In the genomic region with DNA sequence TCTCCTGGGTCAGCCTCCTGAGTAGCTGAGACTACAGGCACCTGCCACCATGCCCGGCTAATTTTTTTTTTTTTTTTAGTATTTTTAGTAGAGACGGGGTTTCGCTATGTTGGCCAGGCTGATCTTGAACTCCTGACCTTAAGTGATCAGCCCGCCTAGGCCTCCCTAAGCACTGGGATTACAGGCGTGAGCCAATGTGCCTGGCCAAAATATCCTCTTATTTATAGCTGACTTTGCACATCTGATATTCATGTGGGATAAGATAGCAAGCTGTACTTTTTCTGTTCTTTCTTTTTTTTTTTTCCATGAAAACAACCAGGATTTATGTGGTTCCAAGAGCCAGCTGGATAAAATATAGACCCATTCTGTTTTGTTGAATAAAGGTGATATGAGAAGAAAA, we compare ENCODE assay signal across 1 cellular context.
TF ChIP-seq lines count a peak whose summit lies in the region.

No MANE protein-coding gene starts in this region.

TF ChIP-seq in GM12878, 131 proteins besides CTCF, POLR2A, EP300 and RAD21:
- TF ChIP-seq ETV6 (conservative IDR thresholded peaks at IDR 0.05 in 1 of 2, IDR thresholded peaks at IDR 0.05 in 1 of 2; ENCODE audit: borderline replicate concordance in 1 of 2, low read depth in 1 of 2) (no peak), ZNF274 (IDR thresholded peaks at IDR 0.05; ENCODE audit: insufficient read depth, insufficient read length) (no peak), IKZF1 (conservative IDR thresholded peaks at IDR 0.05) (no peak), E2F8 (IDR thresholded peaks at IDR 0.05; ENCODE audit: low read depth, partially characterized antibody) (no peak), RBBP5 (conservative IDR thresholded peaks at IDR 0.05) (no peak), SMAD1 (IDR thresholded peaks at IDR 0.05; ENCODE audit: low read depth, partially characterized antibody) (no peak), BRCA1 (IDR thresholded peaks at IDR 0.05; ENCODE audit: low read depth, low read length) (no peak), SREBF2 (IDR thresholded peaks at IDR 0.05; ENCODE audit: low read length) (no peak), CHD4 (IDR thresholded peaks at IDR 0.05) (no peak)
- TF ChIP-seq, protein P1, sequence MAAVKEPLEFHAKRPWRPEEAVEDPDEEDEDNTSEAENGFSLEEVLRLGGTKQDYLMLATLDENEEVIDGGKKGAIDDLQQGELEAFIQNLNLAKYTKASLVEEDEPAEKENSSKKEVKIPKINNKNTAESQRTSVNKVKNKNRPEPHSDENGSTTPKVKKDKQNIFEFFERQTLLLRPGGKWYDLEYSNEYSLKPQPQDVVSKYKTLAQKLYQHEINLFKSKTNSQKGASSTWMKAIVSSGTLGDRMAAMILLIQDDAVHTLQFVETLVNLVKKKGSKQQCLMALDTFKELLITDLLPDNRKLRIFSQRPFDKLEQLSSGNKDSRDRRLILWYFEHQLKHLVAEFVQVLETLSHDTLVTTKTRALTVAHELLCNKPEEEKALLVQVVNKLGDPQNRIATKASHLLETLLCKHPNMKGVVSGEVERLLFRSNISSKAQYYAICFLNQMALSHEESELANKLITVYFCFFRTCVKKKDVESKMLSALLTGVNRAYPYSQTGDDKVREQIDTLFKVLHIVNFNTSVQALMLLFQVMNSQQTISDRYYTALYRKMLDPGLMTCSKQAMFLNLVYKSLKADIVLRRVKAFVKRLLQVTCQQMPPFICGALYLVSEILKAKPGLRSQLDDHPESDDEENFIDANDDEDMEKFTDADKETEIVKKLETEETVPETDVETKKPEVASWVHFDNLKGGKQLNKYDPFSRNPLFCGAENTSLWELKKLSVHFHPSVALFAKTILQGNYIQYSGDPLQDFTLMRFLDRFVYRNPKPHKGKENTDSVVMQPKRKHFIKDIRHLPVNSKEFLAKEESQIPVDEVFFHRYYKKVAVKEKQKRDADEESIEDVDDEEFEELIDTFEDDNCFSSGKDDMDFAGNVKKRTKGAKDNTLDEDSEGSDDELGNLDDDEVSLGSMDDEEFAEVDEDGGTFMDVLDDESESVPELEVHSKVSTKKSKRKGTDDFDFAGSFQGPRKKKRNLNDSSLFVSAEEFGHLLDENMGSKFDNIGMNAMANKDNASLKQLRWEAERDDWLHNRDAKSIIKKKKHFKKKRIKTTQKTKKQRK (IDR thresholded peaks at IDR 0.05; ENCODE audit: low read depth, low read length): no peak
